Comparison of ENCODE assay signal across 15 cellular contexts in the genomic region with DNA sequence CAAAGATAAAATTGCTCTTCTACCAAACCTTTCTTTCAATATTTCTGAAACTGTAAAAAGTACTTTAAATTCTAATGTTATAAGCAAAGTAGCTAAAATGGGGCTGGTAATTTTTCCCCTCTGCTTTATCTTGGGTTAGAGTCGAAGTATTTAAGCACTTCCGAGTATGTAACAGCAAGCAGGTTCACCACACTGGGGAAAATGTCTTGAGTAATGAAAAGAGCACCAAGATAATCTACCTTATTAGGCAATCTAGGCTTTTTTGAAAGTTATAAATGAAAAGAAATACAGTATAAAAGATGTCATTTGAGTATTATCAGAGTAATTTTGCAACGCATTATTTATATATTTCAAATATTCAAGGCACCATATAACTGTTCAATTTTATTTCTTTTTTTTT. TPM values are rescaled to one million over a fixed set of nuclear protein-coding genes. Genes with fewer than 3 reads are reported as not detected.
DNase-seq lines count a peak whose midpoint lies in the region; ATAC-seq and TF ChIP-seq lines count a peak whose summit lies in the region.
"Had no signal": no experiment of that assay in that cellular context is flagged by ENCODE, and none has a peak within 500 bp of the region (broad histone marks: within the 10 kb centered on the region; RNA-seq: fewer than 3 reads in every experiment).

No MANE protein-coding gene starts in this region.

- H3K9me3 ChIP-seq in Karpas-422 (ENCODE audit: low read length) (no peaks in the 10 kb centered on the region), suprapubic skin (no peaks in the 10 kb centered on the region), HAP-1 (no peaks in the 10 kb centered on the region)
- H3K9me3 ChIP-seq: BLaER1 treated with 17β-estradiol and CSF1 and Interleukin-3, amounts not matched to agents 10 nM and 100 nM had no signal

- DNase-seq in Karpas-422 (no peak), amniotic epithelial cell (ENCODE audit: low read depth) (peak; percentile 79), epithelial cell of prostate (ENCODE audit: low read depth, low spot score) (no peak), suprapubic skin (ENCODE audit: low spot score in 2 of 2) (no peak), HAP-1 (ENCODE audit: low spot score in 2 of 2) (no peak), GDM1 (lab: John Stamatoyannopoulos, UW) (no peak)
- DNase-seq: CD8-positive, alpha-beta T cell; DMS79 treated with DMSO at 0.1 percent for 48 hours; GM23248 had no signal

- H3K9me2 ChIP-seq in Karpas-422 (replicated peaks; ENCODE audit: insufficient read depth, low read length) = no peaks in the 10 kb centered on the region

- no peak for ATAC-seq in HG03442 (IDR thresholded peaks at IDR 0.05; ENCODE audit: unreplicated experiment)
- ATAC-seq: CD8-positive, alpha-beta T cell; GM12878; HepG2 had no signal

- no peak overlapping the region for H3K9ac ChIP-seq in Karpas-422 (ENCODE audit: low read length)
- H3K9ac ChIP-seq: BLaER1 treated with 17β-estradiol and CSF1 and Interleukin-3, amounts not matched to agents 10 nM and 100 nM; GM23248 had no signal

- H3K36me3 ChIP-seq in Karpas-422 (ENCODE audit: insufficient read depth, low read length) = no peaks in the 10 kb centered on the region
- no peaks in the 10 kb centered on the region for H3K36me3 ChIP-seq in suprapubic skin
- no peaks in the 10 kb centered on the region for H3K36me3 ChIP-seq in HAP-1 (replicated peaks)
- H3K36me3 ChIP-seq: BLaER1 treated with 17β-estradiol and CSF1 and Interleukin-3, amounts not matched to agents 10 nM and 100 nM had no signal

- H3K27ac ChIP-seq in Karpas-422 (ENCODE audit: low read length) = no peak overlapping the region
- peak overlapping the region; percentile 98 for H3K27ac ChIP-seq in epithelial cell of prostate
- peak overlapping the region; percentile 75 for H3K27ac ChIP-seq in suprapubic skin
- H3K27ac ChIP-seq: BLaER1 treated with 17β-estradiol and CSF1 and Interleukin-3, amounts not matched to agents 10 nM and 100 nM; GM23248 had no signal

- no peak for TF ChIP-seq POLR2A in suprapubic skin (IDR thresholded peaks at IDR 0.05)

- in situ Hi-C loops in HAP-1 (cut with MboI; ENCODE audit: low sequenced_read_pairs) = no loop called here

- WGBS in suprapubic skin = 72% methylated on average over 3 of the region's 3 CpGs

- H3K27me3 ChIP-seq in Karpas-422 (ENCODE audit: low read length) (0 out of 2 replicates have a peak, but pooled peaks cover 3% of the 10 kb centered on the region), suprapubic skin (no peaks in the 10 kb centered on the region), HAP-1 (ENCODE audit: low read depth) (no peaks in the 10 kb centered on the region)
- H3K27me3 ChIP-seq: BLaER1 treated with 17β-estradiol and CSF1 and Interleukin-3, amounts not matched to agents 10 nM and 100 nM had no signal

- TF ChIP-seq CTCF in suprapubic skin (IDR thresholded peaks at IDR 0.05) = no peak

- H3K79me2 ChIP-seq in Karpas-422 (ENCODE audit: low read length) = no peaks in the 10 kb centered on the region

- H3K4me2 ChIP-seq in Karpas-422 (ENCODE audit: low read depth, low read length, poor library complexity, severe bottlenecking) = no peak overlapping the region
- H3K4me2 ChIP-seq: BLaER1 treated with 17β-estradiol and CSF1 and Interleukin-3, amounts not matched to agents 10 nM and 100 nM had no signal

- TF ChIP-seq EP300 in suprapubic skin (IDR thresholded peaks at IDR 0.05) = no peak

- H4K20me1 ChIP-seq in Karpas-422 (ENCODE audit: insufficient read depth, low read depth, low read length) = no peaks in the 10 kb centered on the region
- H4K20me1 ChIP-seq: BLaER1 treated with 17β-estradiol and CSF1 and Interleukin-3, amounts not matched to agents 10 nM and 100 nM had no signal

- H3K4me1 ChIP-seq in Karpas-422 (ENCODE audit: low read length) (peaks cover 26% of the 10 kb centered on the region), suprapubic skin (no peaks in the 10 kb centered on the region), HAP-1 (no peaks in the 10 kb centered on the region)
- H3K4me1 ChIP-seq: BLaER1 treated with 17β-estradiol and CSF1 and Interleukin-3, amounts not matched to agents 10 nM and 100 nM had no signal

- H3K4me3 ChIP-seq in Karpas-422 (ENCODE audit: low read length) (no peak overlapping the region), suprapubic skin (no peak overlapping the region), HAP-1 (no peak overlapping the region)
- H3K4me3 ChIP-seq: BLaER1 treated with 17β-estradiol and CSF1 and Interleukin-3, amounts not matched to agents 10 nM and 100 nM; GM12878; GM23248 had no signal

- H2AFZ ChIP-seq in Karpas-422 (ENCODE audit: low read length) = 0 out of 2 replicates have a peak overlapping the region, but pooled peaks have one; percentile 42
- H2AFZ ChIP-seq: GM23248 had no signal

RNA-seq across cellular contexts. Expression of a gene that starts 0.7 kb away (rescaled TPM):
- total RNA-seq in Karpas-422 (2014; rRNA removed; shearing (Covaris generic); ENCODE audit: low replicate concordance) = not detected in 2 replicates
- 100 to 1,000 TPM in 3 of 4 donors, 10 to 100 TPM in 1; 81.8 to 223 (median 168) TPM for total RNA-seq in suprapubic skin
- total RNA-seq: A172; B cell; CD8-positive, alpha-beta T cell; GM23248; HepG2 had no signal

RNA-seq across cellular contexts. Expression of a gene that starts 51.1 kb away (rescaled TPM):
- total RNA-seq in Karpas-422 (2014; rRNA removed; shearing (Covaris generic); ENCODE audit: low replicate concordance) = not detected in 2 replicates
- 10 to 100 TPM; 13.9 to 35.4 (median 24.1) TPM for total RNA-seq in suprapubic skin
- total RNA-seq: B cell; CD8-positive, alpha-beta T cell had no signal

Comparison
In these comparisons a context has a peak if more than half of its experiments do, and no peak if none do; other contexts are left out.
1. RNA of a gene that starts 0.7 kb away (total RNA-seq): 81.8 to 223 TPM in suprapubic skin; not detected in Karpas-422; every median in the first group is over 10 times any median in the second.
2. RNA of a gene that starts 51.1 kb away (total RNA-seq): 13.9 to 35.4 TPM in suprapubic skin; not detected in Karpas-422; every median in the first group is over 10 times any median in the second.